Comparison of ENCODE assay signal across 12 cellular contexts in the genomic region with DNA sequence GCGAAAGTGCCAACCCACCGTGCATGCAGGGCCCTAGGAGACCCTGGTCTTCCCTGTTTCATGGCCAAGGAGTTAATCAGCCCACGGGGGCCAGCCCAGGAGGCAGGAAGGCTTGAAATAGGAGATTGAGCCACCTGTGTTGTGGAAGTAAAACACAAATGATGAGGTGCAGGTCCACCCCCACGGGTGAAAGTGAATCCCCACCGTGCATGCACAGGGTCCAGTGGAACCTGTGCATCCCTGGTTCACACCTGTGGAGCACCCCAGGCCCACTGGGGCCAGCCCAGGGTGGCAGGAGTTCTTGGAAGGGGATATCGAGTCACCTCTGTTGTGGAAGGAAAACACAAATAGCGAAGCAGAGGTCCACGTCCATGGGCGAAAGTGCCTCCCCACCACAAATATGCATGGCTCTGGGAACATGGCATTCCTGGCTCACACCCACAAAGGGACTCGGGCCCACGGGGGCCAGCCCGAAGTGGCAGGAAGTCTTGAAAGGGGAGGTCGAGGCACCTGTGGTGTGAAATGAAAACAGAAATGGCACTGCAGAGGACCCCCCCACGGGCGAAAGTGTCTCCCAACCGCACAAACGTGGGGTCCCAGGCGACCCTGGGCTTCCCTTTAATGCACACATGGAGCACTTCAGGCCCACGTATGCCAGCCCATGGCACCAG.
DNase-seq lines count a peak whose midpoint lies in the region; ATAC-seq and TF ChIP-seq lines count a peak whose summit lies in the region.
"Had no signal": no experiment of that assay in that cellular context is flagged by ENCODE, and none has a peak within 500 bp of the region (broad histone marks: within the 10 kb centered on the region; RNA-seq: fewer than 3 reads in every experiment).

No MANE protein-coding gene starts in this region.

- no peak overlapping the region for H3K14ac ChIP-seq in trophoblast cell (ENCODE audit: low read length)

- in situ Hi-C loops in GM13976 (cut with MboI; ENCODE audit: low sequenced_read_pairs, unreplicated experiment), result no loop called here

- peaks cover 35% of the 10 kb centered on the region for H3K9me3 Mint-ChIP-seq in activated CD4-positive, alpha-beta memory T cell treated with anti-CD3 and anti-CD28 coated beads, Interleukin-2, amount 10 ng/mL, durations not matched to agents 7 days and 5 days

- no peak for ATAC-seq in right cardiac atrium
- ATAC-seq in GM19328 (IDR thresholded peaks at IDR 0.05; ENCODE audit: unreplicated experiment), result no peak
- ATAC-seq in GM18858 (IDR thresholded peaks at IDR 0.05; ENCODE audit: unreplicated experiment), result no peak

- no peaks in the 10 kb centered on the region for H3K27me3 Mint-ChIP-seq in activated CD4-positive, alpha-beta memory T cell treated with anti-CD3 and anti-CD28 coated beads, Interleukin-2, amount 10 ng/mL, durations not matched to agents 7 days and 5 days

- no peaks in the 10 kb centered on the region for H3K79me1 ChIP-seq in trophoblast cell (ENCODE audit: low read length)

- TF ChIP-seq POLR2A in sigmoid colon (IDR thresholded peaks at IDR 0.05), result no peak

- no peak overlapping the region for H3K9ac ChIP-seq in trophoblast cell (ENCODE audit: low read length)
- H3K9ac ChIP-seq: KMS-11 had no signal

- H4K8ac ChIP-seq in trophoblast cell (ENCODE audit: low read depth, low read length), result no peak overlapping the region

- no peak overlapping the region for H3K27ac Mint-ChIP-seq in activated CD4-positive, alpha-beta memory T cell treated with anti-CD3 and anti-CD28 coated beads, Interleukin-2, amount 10 ng/mL, durations not matched to agents 7 days and 5 days
- H3K27ac Mint-ChIP-seq: immature natural killer cell had no signal

- H3K4me3 ChIP-seq in right cardiac atrium (ENCODE audit: low read length) (no peak overlapping the region), sigmoid colon (no peak overlapping the region), trophoblast cell (ENCODE audit: low read depth, low read length) (no peak overlapping the region)

- intact Hi-C loops in right cardiac atrium (cut with DNase I), result no loop called here
- intact Hi-C loops in sigmoid colon (cut with DNase I), result no loop called here

- POLR2A ChIA-PET in activated CD4-positive, alpha-beta memory T cell treated with anti-CD3 and anti-CD28 coated beads, Interleukin-2, amount 10 ng/mL, durations not matched to agents 7 days and 5 days (lab: Charles Lee), result no interaction called here

- WGBS in right cardiac atrium, result 54% methylated on average over 19 of the region's 19 CpGs
- WGBS in sigmoid colon, 2 donors, result 63 to 64% methylated on average over 19 of the region's 19 CpGs
- no CpG with 5 or more reads among the region's 19 CpGs for WGBS in trophoblast cell (ENCODE audit: extremely low coverage, insufficient coverage, insufficient read length)

- TF ChIP-seq EP300 in sigmoid colon (IDR thresholded peaks at IDR 0.05), result no peak

- no peak overlapping the region for H2BK5ac ChIP-seq in trophoblast cell (ENCODE audit: low read depth, low read length, poor library complexity)

- H2BK12ac ChIP-seq in trophoblast cell (ENCODE audit: low read length), result no peak overlapping the region

- no peak overlapping the region for H3K4ac ChIP-seq in trophoblast cell (ENCODE audit: low read depth, low read length)

- no peak overlapping the region for H2AK5ac ChIP-seq in trophoblast cell (ENCODE audit: low read length)

- H3K79me2 ChIP-seq in trophoblast cell (ENCODE audit: control insufficient read depth, insufficient read depth, low read length, poor library complexity), result no peaks in the 10 kb centered on the region

- no peaks in the 10 kb centered on the region for H3K9me3 ChIP-seq in right cardiac atrium (ENCODE audit: control insufficient read depth, low read length)
- H3K9me3 ChIP-seq in sigmoid colon, result peaks cover 15 to 34% (median 24%) of the 10 kb centered on the region in 4 donors
- H3K9me3 ChIP-seq in trophoblast cell (ENCODE audit: insufficient read depth, low read depth, low read length), result peaks cover 83% of the 10 kb centered on the region

- H3K27ac ChIP-seq in right cardiac atrium (ENCODE audit: low read length), result no peak overlapping the region
- H3K27ac ChIP-seq in sigmoid colon, result no peak overlapping the region
- no peak overlapping the region for H3K27ac ChIP-seq in trophoblast cell (ENCODE audit: low read depth, low read length)
- H3K27ac ChIP-seq: KMS-11, WERI-Rb-1 had no signal

- H3K4me3 Mint-ChIP-seq in activated CD4-positive, alpha-beta memory T cell treated with anti-CD3 and anti-CD28 coated beads, Interleukin-2, amount 10 ng/mL, durations not matched to agents 7 days and 5 days, result no peak overlapping the region
- H3K4me3 Mint-ChIP-seq: immature natural killer cell had no signal

- peaks cover 2% of the 10 kb centered on the region for H3K36me3 Mint-ChIP-seq in activated CD4-positive, alpha-beta memory T cell treated with anti-CD3 and anti-CD28 coated beads, Interleukin-2, amount 10 ng/mL, durations not matched to agents 7 days and 5 days (ENCODE audit: low read depth)
- H3K36me3 Mint-ChIP-seq: immature natural killer cell had no signal

- no peaks in the 10 kb centered on the region for H3K4me1 ChIP-seq in right cardiac atrium (ENCODE audit: control insufficient read depth, insufficient read depth, low read length)
- no peaks in the 10 kb centered on the region for H3K4me1 ChIP-seq in sigmoid colon
- no peaks in the 10 kb centered on the region for H3K4me1 ChIP-seq in trophoblast cell (ENCODE audit: control insufficient read depth in 1 of 2, insufficient read depth in 2 of 2, low read length in 2 of 2)

- H4K12ac ChIP-seq in trophoblast cell (ENCODE audit: low read depth, low read length), result no peak overlapping the region

- no peak overlapping the region for H3K18ac ChIP-seq in trophoblast cell (ENCODE audit: low read length)

- H3K36me3 ChIP-seq in sigmoid colon (no peaks in the 10 kb centered on the region), trophoblast cell (ENCODE audit: control insufficient read depth in 1 of 2, insufficient read depth in 2 of 2, low read length in 2 of 2) (no peaks in the 10 kb centered on the region)
- H3K36me3 ChIP-seq: WERI-Rb-1 had no signal

- CTCF ChIA-PET in activated CD4-positive, alpha-beta memory T cell treated with anti-CD3 and anti-CD28 coated beads, Interleukin-2, amount 10 ng/mL, durations not matched to agents 7 days and 5 days (lab: Charles Lee), result no interaction called here

- H3K4me1 Mint-ChIP-seq in activated CD4-positive, alpha-beta memory T cell treated with anti-CD3 and anti-CD28 coated beads, Interleukin-2, amount 10 ng/mL, durations not matched to agents 7 days and 5 days, result no peaks in the 10 kb centered on the region
- H3K4me1 Mint-ChIP-seq: immature natural killer cell had no signal

- no peak overlapping the region for H4K91ac ChIP-seq in trophoblast cell (ENCODE audit: low read depth, low read length)

- no peaks in the 10 kb centered on the region for H3K27me3 ChIP-seq in right cardiac atrium (ENCODE audit: control insufficient read depth, insufficient read depth)
- H3K27me3 ChIP-seq in sigmoid colon, result no peaks in the 10 kb centered on the region
- peaks cover 2% of the 10 kb centered on the region for H3K27me3 ChIP-seq in trophoblast cell (ENCODE audit: insufficient read depth, low read length)

- H3K23ac ChIP-seq in trophoblast cell (ENCODE audit: low read length), result no peak overlapping the region

- H3K4me2 ChIP-seq in trophoblast cell (ENCODE audit: low read length), result no peak overlapping the region
- H3K4me2 ChIP-seq: KMS-11 had no signal

- peak; percentile 1 for DNase-seq in GM13976 (ENCODE audit: low spot score)
- peak; percentile 6 for DNase-seq in activated CD4-positive, alpha-beta memory T cell treated with anti-CD3 and anti-CD28 coated beads, Interleukin-2, amount 10 ng/mL, durations not matched to agents 7 days and 5 days
- DNase-seq in right cardiac atrium, result peak in 2 of 3 donors; percentile 2 to 27
- peak; percentile 39 for DNase-seq in sigmoid colon
- DNase-seq in trophoblast cell, result no peak
- no peak for DNase-seq in NCI-H2196 (lab: John Stamatoyannopoulos, UW; ENCODE audit: unreplicated experiment)
- DNase-seq: immature natural killer cell, NCI-H2081 had no signal

- no peak overlapping the region for H2AFZ ChIP-seq in trophoblast cell (ENCODE audit: insufficient read depth, low read length, poor library complexity)

- H2BK120ac ChIP-seq in trophoblast cell (ENCODE audit: insufficient read depth, low read length, poor library complexity), result no peak overlapping the region

- TF ChIP-seq CTCF in GM13976 (IDR thresholded peaks at IDR 0.05; ENCODE audit: borderline replicate concordance, control extremely low read depth, extremely low read depth, insufficient read depth, missing control alignments) (no peak), sigmoid colon (IDR thresholded peaks at IDR 0.05) (no peak)

Comparison
In these comparisons a context has a peak if more than half of its experiments do, and no peak if none do; other contexts are left out.
1. DNase-seq: peak in GM13976 (single experiment), activated CD4-positive, alpha-beta memory T cell treated with anti-CD3 and anti-CD28 coated beads, Interleukin-2, amount 10 ng/mL, durations not matched to agents 7 days and 5 days (single experiment), right cardiac atrium (2 of 3) and sigmoid colon (single experiment); none in trophoblast cell (0 of 2) and NCI-H2196 (single experiment).